Comparison of ENCODE assay signal across 1 cellular context in genomic region chr1:53592521-53592982, GRCh38.
TF ChIP-seq lines count a peak whose summit lies in the region.

No MANE protein-coding gene starts in this region.

TF ChIP-seq in K562, 482 proteins besides CTCF, POLR2A, EP300 and RAD21 (continued from another document):
- no peak for TF ChIP-seq CEBPG (CRISPR knock-in tag; IDR thresholded peaks at IDR 0.05)
- no peak for TF ChIP-seq CEBPG (tag; conservative IDR thresholded peaks at IDR 0.05 in 1 of 2, IDR thresholded peaks at IDR 0.05 in 1 of 2)
- TF ChIP-seq ELF1 (tag; IDR thresholded peaks at IDR 0.05): no peak
- no peak for TF ChIP-seq KLF13 (tag; IDR thresholded peaks at IDR 0.05; ENCODE audit: borderline replicate concordance, low read depth)
- no peak for TF ChIP-seq DLX4 (CRISPR knock-in tag; IDR thresholded peaks at IDR 0.05)
- TF ChIP-seq TAF9B (IDR thresholded peaks at IDR 0.05; ENCODE audit: partially characterized antibody): no peak
- no peak for TF ChIP-seq KAT7 (CRISPR knock-in tag; IDR thresholded peaks at IDR 0.05; ENCODE audit: borderline replicate concordance)
- no peak for TF ChIP-seq SMARCB1 (IDR thresholded peaks at IDR 0.05; ENCODE audit: insufficient read length, low read depth)
- TF ChIP-seq ZC3H11A (IDR thresholded peaks at IDR 0.05; ENCODE audit: low read depth, low read length): no peak
- no peak for TF ChIP-seq ZNF655 (CRISPR knock-in tag; IDR thresholded peaks at IDR 0.05)
- no peak for TF ChIP-seq HNRNPLL (IDR thresholded peaks at IDR 0.05; ENCODE audit: low read depth, low read length, poor library complexity, severe bottlenecking)
- TF ChIP-seq CHD7 (IDR thresholded peaks at IDR 0.05; ENCODE audit: low read depth, low read length): no peak
